8 cellular contexts compared by ENCODE assay signal in the genomic region with DNA sequence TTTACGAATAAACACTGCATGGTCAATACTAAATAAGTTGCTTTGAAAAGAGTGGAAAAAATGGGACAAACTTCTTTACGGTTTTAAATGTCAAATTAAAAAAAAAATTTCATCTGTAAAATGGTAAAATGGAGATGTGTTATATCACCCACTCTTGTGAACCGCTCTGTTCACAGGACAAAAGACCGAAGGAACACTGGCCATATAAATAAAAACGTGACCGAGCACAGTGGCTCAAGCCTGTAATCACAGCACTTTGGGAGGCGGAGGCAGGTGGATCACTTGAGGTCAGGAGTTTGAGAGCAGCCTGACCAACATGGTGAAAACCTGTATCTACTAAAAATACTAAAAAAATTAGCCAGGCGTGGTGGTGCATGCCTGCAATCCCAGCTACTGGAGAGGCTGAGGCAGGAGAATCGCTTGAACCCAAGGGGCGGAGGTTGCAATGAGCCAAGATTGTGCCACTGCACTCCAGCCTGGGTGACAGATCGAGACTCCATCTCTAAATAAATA. TPM values are rescaled to one million over a fixed set of nuclear protein-coding genes. Genes with fewer than 3 reads are reported as not detected.
A peak's percentile ranks its signal among the peaks of the same experiment; 100 is the strongest.
DNase-seq lines count a peak whose midpoint lies in the region; ATAC-seq and TF ChIP-seq lines count a peak whose summit lies in the region.
"Not testable (repeated sequence)": the region's sequence is repeated elsewhere in the genome, so short reads cannot be mapped to it uniquely, and the experiment has no call there.

No MANE protein-coding gene starts in this region.

- peaks cover 45% of the 10 kb centered on the region for H3K36me3 Mint-ChIP-seq in Calu3 (ENCODE audit: insufficient read depth, unreplicated experiment)
- peaks cover 10% of the 10 kb centered on the region for H3K36me3 Mint-ChIP-seq in T-helper 2 cell treated with Interferon-gamma antibody and Interleukin-4, amounts not matched to agents 5 μg/mL and 100 μg/mL, for 36 hours (ENCODE audit: low read depth)
- H3K36me3 Mint-ChIP-seq in activated naive CD4-positive, alpha-beta T cell treated with anti-CD3 and anti-CD28 coated beads for 36 hours (ENCODE audit: low read depth); progenitor cell of endocrine pancreas (ENCODE audit: insufficient read depth): not testable (repeated sequence)

- H3K27ac ChIP-seq in MM.1S (ENCODE audit: low read length); dorsolateral prefrontal cortex: not testable (repeated sequence)
- H3K27ac ChIP-seq in left lung (peak overlapping the region; percentile 81 to 84), thyroid gland (peak overlapping the region in 2 of 3 donors; percentile 61 to 84)

- ATAC-seq in left lung: peak; percentile 7

- TF ChIP-seq POLR2A in thyroid gland (IDR thresholded peaks at IDR 0.05): not testable (repeated sequence)

- WGBS in thyroid gland, 2 donors: 88 to 90% methylated on average over 11 of the region's 11 CpGs

- H3K27me3 Mint-ChIP-seq in Calu3 (ENCODE audit: unreplicated experiment); T-helper 2 cell treated with Interferon-gamma antibody and Interleukin-4, amounts not matched to agents 5 μg/mL and 100 μg/mL, for 36 hours (ENCODE audit: low read depth); activated naive CD4-positive, alpha-beta T cell treated with anti-CD3 and anti-CD28 coated beads for 36 hours (ENCODE audit: low read depth): not testable (repeated sequence)
- peaks cover 26% of the 10 kb centered on the region for H3K27me3 Mint-ChIP-seq in progenitor cell of endocrine pancreas

- peak overlapping the region; percentile 50; the same call in 1 of the 2 replicates for H3K9ac ChIP-seq in MM.1S (ENCODE audit: low read length)

- H3K9me2 ChIP-seq in MM.1S (replicated peaks; ENCODE audit: insufficient read depth, low read length): not testable (repeated sequence)

- H2AFZ ChIP-seq in MM.1S (ENCODE audit: low read length): peak overlapping the region; percentile 87; the same call in 1 of the 2 replicates

- H4K20me1 ChIP-seq in MM.1S (ENCODE audit: insufficient read depth, low read length): not testable (repeated sequence)

- DNase-seq in Calu3; MM.1S; T-helper 2 cell treated with Interferon-gamma antibody and Interleukin-4, amounts not matched to agents 5 μg/mL and 100 μg/mL, for 36 hours (ENCODE audit: low spot score); activated naive CD4-positive, alpha-beta T cell treated with anti-CD3 and anti-CD28 coated beads for 36 hours; dorsolateral prefrontal cortex; left lung; progenitor cell of endocrine pancreas (ENCODE audit: low spot score, unreplicated experiment); thyroid gland: not testable (repeated sequence)

- H3K4me3 ChIP-seq in MM.1S (ENCODE audit: low read length): peak overlapping the region; percentile 67
- H3K4me3 ChIP-seq in dorsolateral prefrontal cortex: peak overlapping the region in 37 of 59 donors; percentile 5 to 57 (median 42)
- H3K4me3 ChIP-seq in left lung: peak overlapping the region in 1 of 2 donors; percentile 48
- H3K4me3 ChIP-seq in thyroid gland (replicated peaks in 1 of 3): peak overlapping the region in 1 of 3 donors; percentile 0

- H3K27ac Mint-ChIP-seq in Calu3 (ENCODE audit: unreplicated experiment): peak overlapping the region; percentile 85
- peak overlapping the region; percentile 88 for H3K27ac Mint-ChIP-seq in T-helper 2 cell treated with Interferon-gamma antibody and Interleukin-4, amounts not matched to agents 5 μg/mL and 100 μg/mL, for 36 hours
- H3K27ac Mint-ChIP-seq in activated naive CD4-positive, alpha-beta T cell treated with anti-CD3 and anti-CD28 coated beads for 36 hours: peak overlapping the region; percentile 2
- peak overlapping the region; percentile 32 for H3K27ac Mint-ChIP-seq in progenitor cell of endocrine pancreas

- not testable (repeated sequence) for H3K9me3 Mint-ChIP-seq in Calu3 (ENCODE audit: low read depth, unreplicated experiment); T-helper 2 cell treated with Interferon-gamma antibody and Interleukin-4, amounts not matched to agents 5 μg/mL and 100 μg/mL, for 36 hours; activated naive CD4-positive, alpha-beta T cell treated with anti-CD3 and anti-CD28 coated beads for 36 hours; progenitor cell of endocrine pancreas (ENCODE audit: low read depth)

- H3K36me3 ChIP-seq in MM.1S (replicated peaks; ENCODE audit: insufficient read depth, low read length); left lung; thyroid gland: not testable (repeated sequence)

- H3K79me2 ChIP-seq in MM.1S (ENCODE audit: low read length): not testable (repeated sequence)

- TF ChIP-seq CTCF in Calu3 (IDR thresholded peaks at IDR 0.05; ENCODE audit: unreplicated experiment); MM.1S (IDR thresholded peaks at IDR 0.05; ENCODE audit: low read length); dorsolateral prefrontal cortex (IDR thresholded peaks at IDR 0.05 in 54 of 56, conservative IDR thresholded peaks at IDR 0.05 in 2 of 56; ENCODE audit: low read depth in 1 of 56, partially characterized antibody in 56 of 56); left lung (IDR thresholded peaks at IDR 0.05); progenitor cell of endocrine pancreas (IDR thresholded peaks at IDR 0.05; ENCODE audit: unreplicated experiment); thyroid gland (IDR thresholded peaks at IDR 0.05): not testable (repeated sequence)

- H3K4me1 Mint-ChIP-seq in Calu3 (ENCODE audit: low read depth, unreplicated experiment) (peaks cover 18% of the 10 kb centered on the region), progenitor cell of endocrine pancreas (ENCODE audit: low read depth) (peaks cover 12% of the 10 kb centered on the region)
- H3K4me1 Mint-ChIP-seq in T-helper 2 cell treated with Interferon-gamma antibody and Interleukin-4, amounts not matched to agents 5 μg/mL and 100 μg/mL, for 36 hours (ENCODE audit: low read depth): peaks cover 30% of the 10 kb centered on the region
- peaks cover 48% of the 10 kb centered on the region for H3K4me1 Mint-ChIP-seq in activated naive CD4-positive, alpha-beta T cell treated with anti-CD3 and anti-CD28 coated beads for 36 hours (ENCODE audit: low read depth)

- H3K4me1 ChIP-seq in MM.1S (ENCODE audit: low read length) (peaks cover 12% of the 10 kb centered on the region; the same call in 1 of the 2 replicates), left lung (peaks cover 2 to 50% of the 10 kb centered on the region in 2 donors), thyroid gland (peaks cover 5 to 12% of the 10 kb centered on the region in 2 donors)

- not testable (repeated sequence) for H3K27me3 ChIP-seq in MM.1S (replicated peaks; ENCODE audit: insufficient read depth, low read length); dorsolateral prefrontal cortex; left lung; thyroid gland

- H3K4me3 Mint-ChIP-seq in Calu3 (ENCODE audit: low read depth, unreplicated experiment): peak overlapping the region; percentile 86
- peak overlapping the region; percentile 83 for H3K4me3 Mint-ChIP-seq in T-helper 2 cell treated with Interferon-gamma antibody and Interleukin-4, amounts not matched to agents 5 μg/mL and 100 μg/mL, for 36 hours
- peak overlapping the region; percentile 80 for H3K4me3 Mint-ChIP-seq in activated naive CD4-positive, alpha-beta T cell treated with anti-CD3 and anti-CD28 coated beads for 36 hours
- H3K4me3 Mint-ChIP-seq in progenitor cell of endocrine pancreas (ENCODE audit: low read depth): peak overlapping the region; percentile 9

- BruUV-seq in Calu3 (replicated peaks; lab: Mats Ljungman, UMichigan): TSS peak; percentile 60

- CTCF ChIA-PET in Calu3 (lab: Charles Lee): interaction anchor here (0.6 to 1.6 kb wide), 2 partner anchors 19 to 695 kb away, joined by 4 read pairs; no protein-coding TSS in a partner anchor
- CTCF ChIA-PET in activated naive CD4-positive, alpha-beta T cell treated with anti-CD3 and anti-CD28 coated beads for 36 hours (lab: Charles Lee): interaction anchor here (0.6 kb wide), 1 partner anchor 645 kb away, joined by 3 read pairs; no protein-coding TSS in a partner anchor

- H3F3A ChIP-seq in MM.1S (ENCODE audit: insufficient read depth, low read length): not testable (repeated sequence)

- H3K4me2 ChIP-seq in MM.1S (ENCODE audit: low read depth, low read length): peak overlapping the region; percentile 92

- H3K9me3 ChIP-seq in MM.1S (replicated peaks; ENCODE audit: insufficient read depth, low read length); left lung; thyroid gland: not testable (repeated sequence)

- intact Hi-C loops in Calu3 (cut with micrococcal nuclease; ENCODE audit: unreplicated experiment); dorsolateral prefrontal cortex (cut with DNase I); left lung (cut with DNase I); thyroid gland (cut with DNase I): not testable (repeated sequence)
- intact Hi-C loops in activated naive CD4-positive, alpha-beta T cell treated with anti-CD3 and anti-CD28 coated beads for 36 hours (cut with micrococcal nuclease): loop anchor here (5.0 kb wide), 2 partner anchors 123 to 562 kb away; a partner anchor contains a TSS

RNA-seq across cellular contexts. Expression of a gene that starts 8.8 kb away (rescaled TPM):
- total RNA-seq in Calu3 (2022) (14.3 and 18.0 TPM in 2 replicates), dorsolateral prefrontal cortex (1 to 10 TPM; 1.4 to 8.0 (median 3.3) TPM), left lung (10 to 100 TPM; 25.1 to 32.3 TPM), progenitor cell of endocrine pancreas (8.2 and 12.3 TPM in 2 replicates), thyroid gland (1 to 10 TPM; 4.0 to 9.8 (median 8.0) TPM)
- 1 to 10 TPM; 1.4 to 1.6 TPM for total RNA-seq in activated naive CD4-positive, alpha-beta T cell treated with anti-CD3 and anti-CD28 coated beads for 36 hours

Comparison
In these comparisons a context has a peak if more than half of its experiments do, and no peak if none do; other contexts are left out.
1. H3K27ac Mint-ChIP-seq: peak in every context shown above with its lines; median percentile 88 in T-helper 2 cell treated with Interferon-gamma antibody and Interleukin-4, amounts not matched to agents 5 μg/mL and 100 μg/mL, for 36 hours; 85 in Calu3; 32 in progenitor cell of endocrine pancreas; 2 in activated naive CD4-positive, alpha-beta T cell treated with anti-CD3 and anti-CD28 coated beads for 36 hours.
2. H3K4me3 Mint-ChIP-seq: peak in every context shown above with its lines; median percentile 86 in Calu3; 83 in T-helper 2 cell treated with Interferon-gamma antibody and Interleukin-4, amounts not matched to agents 5 μg/mL and 100 μg/mL, for 36 hours; 80 in activated naive CD4-positive, alpha-beta T cell treated with anti-CD3 and anti-CD28 coated beads for 36 hours; 9 in progenitor cell of endocrine pancreas.